In genomic region chrX:115649461-115650063, GRCh38 we compare ENCODE assay signal across 22 cellular contexts.
DNase-seq lines count a peak whose midpoint lies in the region; ATAC-seq, FAIRE-seq and TF ChIP-seq lines count a peak whose summit lies in the region.
"Had no signal": no experiment of that assay in that cellular context is flagged by ENCODE, and none has a peak within 500 bp of the region (broad histone marks: within the 10 kb centered on the region; RNA-seq: fewer than 3 reads in every experiment).

No MANE protein-coding gene starts in this region.

- no peak overlapping the region for H4K91ac ChIP-seq in H1 (replicated peaks; ENCODE audit: insufficient read length, low read length)

- POLR2A ChIA-PET in H1 (lab: Charles Lee; ENCODE audit: partially characterized antibody): interaction anchor here (1.0 to 1.2 kb wide), 2 partner anchors 29 to 31 kb away, joined by 3 read pairs; no protein-coding TSS in a partner anchor

- no peak overlapping the region for H2BK20ac ChIP-seq in H1 (ENCODE audit: low read length)

- H3K4me1 ChIP-seq in right atrium auricular region: no peaks in the 10 kb centered on the region
- peaks cover 0 to 12% (median 4%) of the 10 kb centered on the region in 4 experiments; a peak in 5 of 7 replicates for H3K4me1 ChIP-seq in H1 (replicated peaks in 1 of 4; ENCODE audit: control insufficient read depth in 3 of 4, insufficient read depth in 4 of 4, low read length in 3 of 4)
- H3K4me1 ChIP-seq in aorta (ENCODE audit: control insufficient read depth in 1 of 2, insufficient read depth in 2 of 2, low read length in 2 of 2): no peaks in the 10 kb centered on the region
- H3K4me1 ChIP-seq: parathyroid adenoma had no signal

- H3K9me3 ChIP-seq in right atrium auricular region (no peaks in the 10 kb centered on the region), H1 (ENCODE audit: insufficient read depth in 2 of 2, low read depth in 1 of 2, low read length in 1 of 2) (no peaks in the 10 kb centered on the region), aorta (ENCODE audit: control insufficient read depth, low read length) (no peaks in the 10 kb centered on the region)
- H3K9me3 ChIP-seq: adrenal gland had no signal

- H3K4me2 ChIP-seq in H1 (ENCODE audit: insufficient read depth in 1 of 2, low read depth in 2 of 2, low read length in 2 of 2): no peak overlapping the region

- peak overlapping the region; percentile 90; the same call in 1 of the 2 replicates for H2BK12ac ChIP-seq in H1 (ENCODE audit: low read depth, low read length)

- H3K9ac ChIP-seq in H1 (replicated peaks in 1 of 4; ENCODE audit: extremely low read depth in 1 of 4, low read depth in 3 of 4, low read length in 3 of 4): no peak overlapping the region
- H3K9ac ChIP-seq: parathyroid adenoma had no signal

- no peaks in the 10 kb centered on the region for H3K79me2 ChIP-seq in H1 (ENCODE audit: control insufficient read depth in 1 of 2, insufficient read depth in 2 of 2, low read length in 2 of 2)
- H3K79me2 ChIP-seq: parathyroid adenoma had no signal

- no peak overlapping the region for H3K4ac ChIP-seq in H1 (replicated peaks; ENCODE audit: insufficient read length, low read depth, low read length)

- no peaks in the 10 kb centered on the region for H4K20me1 ChIP-seq in H1 (replicated peaks in 1 of 2; ENCODE audit: control insufficient read depth in 1 of 2, insufficient read depth in 2 of 2, low read length in 2 of 2)

- H3K18ac ChIP-seq in H1 (ENCODE audit: extremely low read depth, low read length): no peak overlapping the region; the same call in 1 of the 2 replicates

- no peak for DNase-seq in Right ventricle myocardium inferior (ENCODE audit: missing footprints)
- DNase-seq in right atrium auricular region (ENCODE audit: low spot score): no peak
- DNase-seq in H1 (ENCODE audit: low read depth in 1 of 2, low spot score in 2 of 2): no peak
- DNase-seq in left kidney (ENCODE audit: low read depth, low spot score): peak; percentile 2
- no peak for DNase-seq in aorta
- DNase-seq in activated CD8-positive, alpha-beta memory T cell treated with anti-CD3 and anti-CD28 coated beads, Interleukin-2, amount 10 ng/mL, durations not matched to agents 7 days and 5 days: no peak
- no peak for DNase-seq in cerebellar cortex (ENCODE audit: low spot score)
- DNase-seq: ACHN; adrenal gland; CD4-positive, alpha-beta T cell; DND-41; H7; NCI-H1436; NCI-H446; SHP77 treated with DMSO at 0.1 percent for 48 hours had no signal

- H4K8ac ChIP-seq in H1 (ENCODE audit: extremely low read depth, insufficient read depth, low read length): no peak overlapping the region

- peak overlapping the region; percentile 93 for H4K5ac ChIP-seq in H1 (ENCODE audit: insufficient read length, low read depth, low read length)

- 81% methylated on average over 5 of the region's 5 CpGs; no CpG with 5 or more reads in 1 of the 2 experiments for WGBS in H1 (ENCODE audit: extremely low coverage in 1 of 2, insufficient coverage in 1 of 2, insufficient read length in 1 of 2, insufficient replicate concordance in 2 of 2, low coverage in 1 of 2, low lambda C conversion rate in 2 of 2, missing lambda C conversion rate in 1 of 2), 2 experiments
- 7 to 15% methylated on average over 5 of the region's 5 CpGs for WGBS in aorta, 2 donors

- H3K27me3 ChIP-seq in right atrium auricular region: no peaks in the 10 kb centered on the region
- no peaks in the 10 kb centered on the region for H3K27me3 ChIP-seq in H1 (replicated peaks in 1 of 4; ENCODE audit: control insufficient read depth in 3 of 4, extremely low read depth in 1 of 4, insufficient read depth in 3 of 4, low read length in 3 of 4)
- H3K27me3 ChIP-seq in aorta (ENCODE audit: control insufficient read depth in 1 of 2, insufficient read depth in 2 of 2, low read length in 1 of 2): no peaks in the 10 kb centered on the region
- H3K27me3 ChIP-seq: adrenal gland had no signal

- H3K4me1 Mint-ChIP-seq in activated CD8-positive, alpha-beta memory T cell treated with anti-CD3 and anti-CD28 coated beads, Interleukin-2, amount 10 ng/mL, durations not matched to agents 7 days and 5 days: no peaks in the 10 kb centered on the region
- H3K4me1 Mint-ChIP-seq: stimulated activated memory B cell treated with anti-CD40 and anti-IgM and Interleukin-4, amounts not matched to agents 10 μg/mL and 1 μg/mL and 100 μg/mL, for 72 hours had no signal

- H3K36me3 ChIP-seq in right atrium auricular region: peaks cover 26% of the 10 kb centered on the region
- H3K36me3 ChIP-seq in H1 (ENCODE audit: control insufficient read depth in 2 of 4, insufficient read depth in 4 of 4, low read length in 3 of 4): peaks cover 2 to 68% (median 21%) of the 10 kb centered on the region in 4 experiments; a peak in 6 of 8 replicates
- no peaks in the 10 kb centered on the region for H3K36me3 ChIP-seq in aorta (ENCODE audit: control insufficient read depth in 1 of 2, insufficient read depth in 2 of 2, low read length in 1 of 2)
- H3K36me3 ChIP-seq: adrenal gland had no signal

- no peaks in the 10 kb centered on the region for H3K36me3 Mint-ChIP-seq in activated CD8-positive, alpha-beta memory T cell treated with anti-CD3 and anti-CD28 coated beads, Interleukin-2, amount 10 ng/mL, durations not matched to agents 7 days and 5 days
- H3K36me3 Mint-ChIP-seq: stimulated activated memory B cell treated with anti-CD40 and anti-IgM and Interleukin-4, amounts not matched to agents 10 μg/mL and 1 μg/mL and 100 μg/mL, for 72 hours had no signal

- TF ChIP-seq RAD21 in H1 (IDR thresholded peaks at IDR 0.05 in 1 of 2, conservative IDR thresholded peaks at IDR 0.05 in 1 of 2; ENCODE audit: low read depth in 2 of 2, low read length in 2 of 2): no peak

- TF ChIP-seq POLR2A in H1 (IDR thresholded peaks at IDR 0.05; ENCODE audit: control extremely low read depth in 1 of 2, low read depth in 2 of 2, low read length in 2 of 2): no peak

- no peak overlapping the region for H3K23ac ChIP-seq in H1 (ENCODE audit: insufficient read length)

- peak; percentile 50 for ATAC-seq in Right ventricle myocardium inferior
- ATAC-seq in aorta (ENCODE audit: low FRiP score): peak; percentile 47
- no peak for ATAC-seq in activated CD8-positive, alpha-beta memory T cell treated with anti-CD3 and anti-CD28 coated beads, Interleukin-2, amount 10 ng/mL, durations not matched to agents 7 days and 5 days
- ATAC-seq in HG02973 (IDR thresholded peaks at IDR 0.05; ENCODE audit: unreplicated experiment): no peak
- ATAC-seq: activated CD4-positive, CD25-positive, alpha-beta regulatory T cell treated with anti-CD3 and anti-CD28 coated beads, Interleukin-2, amount 50 U/mL, for 24 hours; stimulated activated memory B cell treated with anti-CD40 and anti-IgM and Interleukin-4, amounts not matched to agents 10 μg/mL and 1 μg/mL and 100 μg/mL, for 72 hours had no signal

- no peaks in the 10 kb centered on the region for H3K79me1 ChIP-seq in H1 (ENCODE audit: low read depth, low read length)

- intact Hi-C loops in Right ventricle myocardium inferior (cut with DNase I) (no loop called here), aorta (cut with DNase I) (no loop called here)

- FAIRE-seq in H1 (lab: Jason Lieb, UNC): peak; percentile 55
- FAIRE-seq: urothelium cell line had no signal

- no peak overlapping the region for H3K14ac ChIP-seq in H1 (ENCODE audit: insufficient read length)

- H3K56ac ChIP-seq in H1 (replicated peaks; ENCODE audit: insufficient read length, low read depth, low read length): no peak overlapping the region

- no peaks in the 10 kb centered on the region for H3K9me3 Mint-ChIP-seq in activated CD8-positive, alpha-beta memory T cell treated with anti-CD3 and anti-CD28 coated beads, Interleukin-2, amount 10 ng/mL, durations not matched to agents 7 days and 5 days (ENCODE audit: low read depth)
- H3K9me3 Mint-ChIP-seq: activated T-helper 2 cell treated with anti-CD3 and anti-CD28 coated beads, Interferon-gamma antibody, Interleukin-2, Interleukin-4, amounts not matched to agents 10 μg/mL and 5 μg/mL and 100 μg/mL, durations not matched to agents 14 hours and 24 hours and 36 hours; CD4-positive, alpha-beta T cell; dendritic cell treated with granulocyte-macrophage colony-stimulating factor and Interleukin-4, amounts not matched to agents 40 ng/mL and 50 ng/mL, for 4 days; stimulated activated memory B cell treated with anti-CD40 and anti-IgM and Interleukin-4, amounts not matched to agents 10 μg/mL and 1 μg/mL and 100 μg/mL, for 72 hours had no signal

- H3K23me2 ChIP-seq in H1 (ENCODE audit: low read depth, low read length): no peaks in the 10 kb centered on the region

- no peak overlapping the region for H2BK15ac ChIP-seq in H1 (ENCODE audit: low read length)

- H3K27ac ChIP-seq in right atrium auricular region (no peak overlapping the region), H1 (ENCODE audit: low read depth, low read length) (peak overlapping the region; percentile 36; the same call in 1 of the 2 replicates), aorta (ENCODE audit: low read depth in 1 of 2, low read length in 2 of 2) (peak overlapping the region in 1 of 2 donors; percentile 17)
- H3K27ac ChIP-seq: parathyroid adenoma had no signal

- no peaks in the 10 kb centered on the region for H3K27me3 Mint-ChIP-seq in activated CD8-positive, alpha-beta memory T cell treated with anti-CD3 and anti-CD28 coated beads, Interleukin-2, amount 10 ng/mL, durations not matched to agents 7 days and 5 days
- H3K27me3 Mint-ChIP-seq: CD4-positive, alpha-beta T cell; dendritic cell treated with granulocyte-macrophage colony-stimulating factor and Interleukin-4, amounts not matched to agents 40 ng/mL and 50 ng/mL, for 4 days; stimulated activated memory B cell treated with anti-CD40 and anti-IgM and Interleukin-4, amounts not matched to agents 10 μg/mL and 1 μg/mL and 100 μg/mL, for 72 hours had no signal

- TF ChIP-seq CTCF in right atrium auricular region (IDR thresholded peaks at IDR 0.05) (no peak), H1 (IDR thresholded peaks at IDR 0.05; ENCODE audit: control extremely low read depth in 1 of 3, insufficient read depth in 1 of 3, low read depth in 1 of 3, low read length in 3 of 3) (no peak)

- H2AFZ ChIP-seq in H1 (ENCODE audit: low read length): no peak overlapping the region
- H2AFZ ChIP-seq: parathyroid adenoma had no signal

- H3K4me3 ChIP-seq in right atrium auricular region: no peak overlapping the region
- H3K4me3 ChIP-seq in H1 (ENCODE audit: extremely low read depth in 1 of 4, insufficient read depth in 2 of 4, low read depth in 3 of 4, low read length in 4 of 4): no peak overlapping the region
- no peak overlapping the region for H3K4me3 ChIP-seq in aorta (ENCODE audit: low read length in 2 of 2)
- H3K4me3 ChIP-seq: adrenal gland had no signal

- no peak overlapping the region for H2AK5ac ChIP-seq in H1 (ENCODE audit: low read depth, low read length)

- no peak for TF ChIP-seq EP300 in H1 (IDR thresholded peaks at IDR 0.05; ENCODE audit: borderline replicate concordance in 1 of 2, low read depth in 2 of 2, low read length in 2 of 2)

- no peak overlapping the region for H2BK120ac ChIP-seq in H1 (replicated peaks; ENCODE audit: low read depth, low read length)

- H3K27ac Mint-ChIP-seq in activated CD8-positive, alpha-beta memory T cell treated with anti-CD3 and anti-CD28 coated beads, Interleukin-2, amount 10 ng/mL, durations not matched to agents 7 days and 5 days: no peak overlapping the region
- H3K27ac Mint-ChIP-seq: activated T-helper 2 cell treated with anti-CD3 and anti-CD28 coated beads, Interferon-gamma antibody, Interleukin-2, Interleukin-4, amounts not matched to agents 10 μg/mL and 5 μg/mL and 100 μg/mL, durations not matched to agents 14 hours and 24 hours and 36 hours; CD4-positive, alpha-beta T cell; dendritic cell treated with granulocyte-macrophage colony-stimulating factor and Interleukin-4, amounts not matched to agents 40 ng/mL and 50 ng/mL, for 4 days; stimulated activated memory B cell treated with anti-CD40 and anti-IgM and Interleukin-4, amounts not matched to agents 10 μg/mL and 1 μg/mL and 100 μg/mL, for 72 hours had no signal

- H3K4me3 Mint-ChIP-seq in activated CD8-positive, alpha-beta memory T cell treated with anti-CD3 and anti-CD28 coated beads, Interleukin-2, amount 10 ng/mL, durations not matched to agents 7 days and 5 days: no peak overlapping the region
- H3K4me3 Mint-ChIP-seq: CD4-positive, alpha-beta T cell; dendritic cell treated with granulocyte-macrophage colony-stimulating factor and Interleukin-4, amounts not matched to agents 40 ng/mL and 50 ng/mL, for 4 days; stimulated activated memory B cell treated with anti-CD40 and anti-IgM and Interleukin-4, amounts not matched to agents 10 μg/mL and 1 μg/mL and 100 μg/mL, for 72 hours had no signal

- CTCF ChIA-PET in H1 (lab: Charles Lee; ENCODE audit: partially characterized antibody): interaction anchor here (1.0 to 1.7 kb wide), 7 partner anchors 11 to 88 kb away, joined by 3 to 7 read pairs (median 5); partner anchors contain the start of gene PLS3
- CTCF ChIA-PET in activated CD8-positive, alpha-beta memory T cell treated with anti-CD3 and anti-CD28 coated beads, Interleukin-2, amount 10 ng/mL, durations not matched to agents 7 days and 5 days (lab: Charles Lee): no interaction called here

- 0 out of 2 replicates have a peak overlapping the region, but pooled peaks have one; percentile 6 for H2BK5ac ChIP-seq in H1 (ENCODE audit: low read depth, low read length)

Comparison
In these comparisons a context has a peak if more than half of its experiments do, and no peak if none do; other contexts are left out.
1. ATAC-seq: peak in Right ventricle myocardium inferior (single experiment) and aorta (single experiment); none in activated CD8-positive, alpha-beta memory T cell treated with anti-CD3 and anti-CD28 coated beads, Interleukin-2, amount 10 ng/mL, durations not matched to agents 7 days and 5 days (single experiment) and HG02973 (single experiment).